Comparison of ENCODE assay signal across 10 cellular contexts in the genomic region with DNA sequence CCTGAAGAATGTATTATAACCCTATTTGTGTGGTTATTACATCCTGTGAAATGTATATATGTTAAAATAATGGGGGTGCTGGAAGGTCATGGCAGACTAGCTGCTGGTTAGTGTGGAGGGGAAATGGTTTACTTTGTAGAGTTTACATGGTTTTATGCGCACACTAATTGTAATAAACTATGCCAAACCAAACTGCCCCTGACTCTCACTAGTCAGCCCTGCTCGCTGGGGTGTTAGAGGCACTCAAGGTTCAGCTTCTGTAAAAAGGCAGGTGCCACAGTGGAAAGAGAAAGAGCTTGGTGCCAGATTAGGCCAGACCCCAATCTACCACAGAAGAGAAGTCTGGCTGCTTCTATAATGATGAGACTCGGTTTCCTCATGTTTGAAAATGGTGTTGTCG. TPM values are rescaled to one million over a fixed set of nuclear protein-coding genes. Genes with fewer than 3 reads are reported as not detected.
DNase-seq lines count a peak whose midpoint lies in the region; ATAC-seq, FAIRE-seq and TF ChIP-seq lines count a peak whose summit lies in the region.
"Had no signal": no experiment of that assay in that cellular context is flagged by ENCODE, and none has a peak within 500 bp of the region (broad histone marks: within the 10 kb centered on the region; RNA-seq: fewer than 3 reads in every experiment).

No MANE protein-coding gene starts in this region.

- peak overlapping the region; percentile 83 for H3K4me3 Mint-ChIP-seq in activated naive CD8-positive, alpha-beta T cell treated with anti-CD3 and anti-CD28 coated beads, Interleukin-2, amount 10 ng/mL, durations not matched to agents 7 days and 5 days
- peak overlapping the region; percentile 88 for H3K4me3 Mint-ChIP-seq in natural killer cell

- no peak for FAIRE-seq in GM12891 (lab: Jason Lieb, UNC)

- H3K27me3 Mint-ChIP-seq in activated naive CD8-positive, alpha-beta T cell treated with anti-CD3 and anti-CD28 coated beads, Interleukin-2, amount 10 ng/mL, durations not matched to agents 7 days and 5 days: peaks cover 2% of the 10 kb centered on the region
- H3K27me3 Mint-ChIP-seq in natural killer cell (ENCODE audit: low read depth in 2 of 2): no peaks in the 10 kb centered on the region

- no peaks in the 10 kb centered on the region for H3K9me3 Mint-ChIP-seq in activated naive CD8-positive, alpha-beta T cell treated with anti-CD3 and anti-CD28 coated beads, Interleukin-2, amount 10 ng/mL, durations not matched to agents 7 days and 5 days
- no peaks in the 10 kb centered on the region for H3K9me3 Mint-ChIP-seq in natural killer cell

- TF ChIP-seq CTCF in natural killer cell (IDR thresholded peaks at IDR 0.05): no peak

- POLR2A ChIA-PET in activated naive CD8-positive, alpha-beta T cell treated with anti-CD3 and anti-CD28 coated beads, Interleukin-2, amount 10 ng/mL, durations not matched to agents 7 days and 5 days (lab: Charles Lee): interaction anchor here (2.3 to 3.6 kb wide), 2 partner anchors 53 to 67 kb away, joined by 20 to 32 read pairs; a partner anchor contains a TSS

- peak; percentile 11 for ATAC-seq in activated naive CD8-positive, alpha-beta T cell treated with anti-CD3 and anti-CD28 coated beads, Interleukin-2, amount 10 ng/mL, durations not matched to agents 7 days and 5 days (ENCODE audit: low read depth)
- peak; percentile 34 to 71 (median 45) for ATAC-seq in natural killer cell
- ATAC-seq in HG03565 (IDR thresholded peaks at IDR 0.05; ENCODE audit: unreplicated experiment): no peak
- ATAC-seq: left ventricle myocardium superior had no signal

- peak overlapping the region; percentile 89 for H3K27ac Mint-ChIP-seq in activated naive CD8-positive, alpha-beta T cell treated with anti-CD3 and anti-CD28 coated beads, Interleukin-2, amount 10 ng/mL, durations not matched to agents 7 days and 5 days
- H3K27ac Mint-ChIP-seq in natural killer cell: peak overlapping the region; percentile 91 to 92

- DNase-seq in GM12891 (ENCODE audit: insufficient read length, low spot score) (no peak), MV-4-11 (lab: John Stamatoyannopoulos, UW) (peak; percentile 28), natural killer cell (peak; percentile 22), DMS153 treated with DMSO at 0.1 percent for 48 hours (lab: John Stamatoyannopoulos, UW; ENCODE audit: unreplicated experiment) (no peak), ecto neural progenitor cell (ENCODE audit: low spot score) (no peak), dedifferentiated amniotic fluid mesenchymal stem cell (ENCODE audit: extremely low spot score) (no peak)
- DNase-seq in activated naive CD8-positive, alpha-beta T cell treated with anti-CD3 and anti-CD28 coated beads, Interleukin-2, amount 10 ng/mL, durations not matched to agents 7 days and 5 days: no peak
- DNase-seq: anterior cingulate cortex, left ventricle myocardium superior had no signal

- no peak for TF ChIP-seq POLR2A in GM12891 (IDR thresholded peaks at IDR 0.05; ENCODE audit: low read depth, low read length)

- intact Hi-C loops in natural killer cell (cut with micrococcal nuclease): loop anchor here (1.0 to 5.0 kb wide), 4 partner anchors 53 to 82 kb away; a partner anchor contains a TSS

- peaks cover 4% of the 10 kb centered on the region for H3K36me3 Mint-ChIP-seq in activated naive CD8-positive, alpha-beta T cell treated with anti-CD3 and anti-CD28 coated beads, Interleukin-2, amount 10 ng/mL, durations not matched to agents 7 days and 5 days
- no peaks in the 10 kb centered on the region for H3K36me3 Mint-ChIP-seq in natural killer cell

- H3K4me1 Mint-ChIP-seq in activated naive CD8-positive, alpha-beta T cell treated with anti-CD3 and anti-CD28 coated beads, Interleukin-2, amount 10 ng/mL, durations not matched to agents 7 days and 5 days: peaks cover 37% of the 10 kb centered on the region
- peaks cover 47 to 49% of the 10 kb centered on the region in 2 donors for H3K4me1 Mint-ChIP-seq in natural killer cell

TF ChIP-seq in GM12891, 5 proteins besides CTCF, POLR2A, EP300 and RAD21:
- TF ChIP-seq SPI1 (IDR thresholded peaks at IDR 0.05; ENCODE audit: low read depth, low read length) (peak; percentile 41), PAX5 (IDR thresholded peaks at IDR 0.05; ENCODE audit: insufficient read depth, low read length, severe bottlenecking) (no peak), POU2F2 (IDR thresholded peaks at IDR 0.05; ENCODE audit: low read depth, low read length) (no peak)

RNA-seq across cellular contexts. Expression of a gene that starts 52.7 kb away (rescaled TPM):
- 11.3 TPM for polyA plus RNA-seq in GM12891 (2012; ENCODE audit: low read depth, missing spikeins)
- 10 to 100 TPM; 25.8 to 25.9 TPM for total RNA-seq in activated naive CD8-positive, alpha-beta T cell treated with anti-CD3 and anti-CD28 coated beads, Interleukin-2, amount 10 ng/mL, durations not matched to agents 7 days and 5 days
- 10 to 100 TPM; 17.5 to 27.7 (median 20.4) TPM for total RNA-seq in natural killer cell

Comparison
In these comparisons a context has a peak if more than half of its experiments do, and no peak if none do; other contexts are left out.
1. DNase-seq: peak in MV-4-11 (single experiment) and natural killer cell (single experiment); none in GM12891 (single experiment), activated naive CD8-positive, alpha-beta T cell treated with anti-CD3 and anti-CD28 coated beads, Interleukin-2, amount 10 ng/mL, durations not matched to agents 7 days and 5 days (single experiment), DMS153 treated with DMSO at 0.1 percent for 48 hours (single experiment), ecto neural progenitor cell (single experiment) and dedifferentiated amniotic fluid mesenchymal stem cell (single experiment).